ENCODE assay signal across 12 cellular contexts in the genomic region with DNA sequence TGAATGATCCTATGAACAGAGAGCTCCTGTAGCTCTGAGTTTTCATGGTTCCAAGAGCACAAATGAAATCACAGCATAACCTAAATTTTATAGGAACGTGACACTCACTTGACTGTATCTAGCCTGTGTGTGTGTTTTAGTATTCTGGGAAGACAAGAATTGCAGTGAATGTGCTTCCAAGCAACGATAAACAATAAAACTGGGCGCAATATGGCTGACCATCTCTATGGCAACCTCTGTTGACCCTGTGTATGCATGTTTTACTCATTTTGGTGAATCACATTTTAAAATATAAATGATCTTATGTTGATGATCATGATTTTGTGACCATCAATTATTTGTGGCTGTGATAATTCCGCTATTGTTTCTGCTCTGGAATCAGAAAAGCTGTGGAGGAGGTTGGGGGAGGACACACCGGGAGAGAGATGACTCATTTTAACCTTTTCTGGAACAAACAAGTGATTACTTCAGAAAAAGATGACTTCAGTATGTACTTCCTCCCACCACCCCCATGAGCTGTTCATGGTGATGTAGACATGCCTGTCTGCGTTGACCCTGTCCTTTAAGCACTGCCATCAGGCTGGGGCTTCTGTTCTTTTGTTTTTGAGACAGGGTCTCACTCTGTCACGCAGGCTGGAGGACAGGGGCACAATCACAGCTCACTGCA. TPM values are rescaled to one million over a fixed set of nuclear protein-coding genes. Genes with fewer than 3 reads are reported as not detected.
A peak's percentile ranks its signal among the peaks of the same experiment; 100 is the strongest.
DNase-seq lines count a peak whose midpoint lies in the region; ATAC-seq and TF ChIP-seq lines count a peak whose summit lies in the region.
"Had no signal": no experiment of that assay in that cellular context is flagged by ENCODE, and none has a peak within 500 bp of the region (broad histone marks: within the 10 kb centered on the region; RNA-seq: fewer than 3 reads in every experiment).

No MANE protein-coding gene starts in this region.

- no peaks in the 10 kb centered on the region for H3K27me3 ChIP-seq in MM.1S (replicated peaks; ENCODE audit: insufficient read depth, low read length)
- H3K27me3 ChIP-seq in ovary, result no peaks in the 10 kb centered on the region

- DNase-seq in AG10803 (ENCODE audit: low read depth) (peak; percentile 24), HCEC 1CT (peak; percentile 32), fibroblast of villous mesenchyme (ENCODE audit: low read depth) (peak; percentile 47), MM.1S (no peak), ovary (no peak), amygdala (lab: John Stamatoyannopoulos, UW) (no peak)
- DNase-seq: activated CD4-positive, CD25-positive, alpha-beta regulatory T cell; endodermal cell; NCI-H2029 treated with DMSO at 0.1 percent for 48 hours; stimulated activated naive B cell treated with anti-CD40 and anti-IgM and Interleukin-4, amounts not matched to agents 10 μg/mL and 1 μg/mL and 100 μg/mL, for 72 hours had no signal

- no peak overlapping the region for H2AFZ ChIP-seq in MM.1S (ENCODE audit: low read length)

- TF ChIP-seq EP300 in ovary (IDR thresholded peaks at IDR 0.05), result no peak

- H3K4me2 ChIP-seq in MM.1S (ENCODE audit: low read depth, low read length), result no peak overlapping the region

- TF ChIP-seq CTCF in AG10803 (conservative IDR thresholded peaks at IDR 0.05; ENCODE audit: low read length) (no peak), fibroblast of villous mesenchyme (IDR thresholded peaks at IDR 0.05; ENCODE audit: insufficient read depth, low read depth, low read length) (no peak), MM.1S (IDR thresholded peaks at IDR 0.05; ENCODE audit: low read length) (no peak), ovary (IDR thresholded peaks at IDR 0.05) (no peak)

- no peaks in the 10 kb centered on the region for H3K79me2 ChIP-seq in MM.1S (ENCODE audit: low read length)

- H4K20me1 ChIP-seq in MM.1S (ENCODE audit: insufficient read depth, low read length), result no peaks in the 10 kb centered on the region

- H3K9me2 ChIP-seq in MM.1S (replicated peaks; ENCODE audit: insufficient read depth, low read length), result no peaks in the 10 kb centered on the region

- no peaks in the 10 kb centered on the region for H3K36me3 ChIP-seq in MM.1S (replicated peaks; ENCODE audit: insufficient read depth, low read length)
- H3K36me3 ChIP-seq in ovary, result no peaks in the 10 kb centered on the region

- H3K9ac ChIP-seq in MM.1S (ENCODE audit: low read length), result no peak overlapping the region

- ATAC-seq in SK-N-SH treated with all-trans-retinoic acid at 6 μM for 48 hours, result peak; percentile 39; the same call in 2 of the 3 replicates
- no peak for ATAC-seq in GM18517 (IDR thresholded peaks at IDR 0.05; ENCODE audit: unreplicated experiment)

- H3K27ac ChIP-seq in MM.1S (ENCODE audit: low read length) (no peak overlapping the region), ovary (no peak overlapping the region)

- no peak overlapping the region for H3K4me3 ChIP-seq in AG10803 (ENCODE audit: low read length)
- no peak overlapping the region for H3K4me3 ChIP-seq in fibroblast of villous mesenchyme (ENCODE audit: low read depth, low read length)
- H3K4me3 ChIP-seq in MM.1S (ENCODE audit: low read length), result no peak overlapping the region
- no peak overlapping the region for H3K4me3 ChIP-seq in ovary

- intact Hi-C loops in ovary (cut with DNase I), result no loop called here

- H3K9me3 ChIP-seq in MM.1S (replicated peaks; ENCODE audit: insufficient read depth, low read length) (no peaks in the 10 kb centered on the region), ovary (no peaks in the 10 kb centered on the region)

- TF ChIP-seq POLR2A in ovary (IDR thresholded peaks at IDR 0.05), result no peak

- no peaks in the 10 kb centered on the region for H3F3A ChIP-seq in MM.1S (ENCODE audit: insufficient read depth, low read length)

- H3K4me1 ChIP-seq in MM.1S (ENCODE audit: low read length) (no peaks in the 10 kb centered on the region), ovary (ENCODE audit: insufficient read depth) (no peaks in the 10 kb centered on the region)

- WGBS in ovary, 3 donors, result 47 to 57% (median 52%) methylated on average over 7 of the region's 7 CpGs

TF ChIP-seq in SK-N-SH treated with all-trans-retinoic acid at 6 μM for 48 hours, 23 proteins besides CTCF, POLR2A, EP300 and RAD21:
- no peak for TF ChIP-seq OSR1 (CRISPR knock-in tag; IDR thresholded peaks at IDR 0.05)
- TF ChIP-seq PATZ1 (CRISPR knock-in tag; IDR thresholded peaks at IDR 0.05; ENCODE audit: borderline replicate concordance), result no peak
- no peak for TF ChIP-seq CSDC2 (CRISPR knock-in tag; IDR thresholded peaks at IDR 0.05)
- no peak for TF ChIP-seq CREB5 (CRISPR knock-in tag; IDR thresholded peaks at IDR 0.05; ENCODE audit: low read depth)
- no peak for TF ChIP-seq ZNF8 (CRISPR knock-in tag; IDR thresholded peaks at IDR 0.05)
- TF ChIP-seq TOX (CRISPR knock-in tag; IDR thresholded peaks at IDR 0.05; ENCODE audit: borderline replicate concordance), result no peak
- no peak for TF ChIP-seq ZC3H10 (CRISPR knock-in tag; IDR thresholded peaks at IDR 0.05)
- no peak for TF ChIP-seq RARB (CRISPR knock-in tag; IDR thresholded peaks at IDR 0.05)
- TF ChIP-seq ZNF565 (CRISPR knock-in tag; conservative IDR thresholded peaks at IDR 0.05; ENCODE audit: low read depth), result no peak
- TF ChIP-seq POU6F1 (CRISPR knock-in tag; IDR thresholded peaks at IDR 0.05; ENCODE audit: borderline replicate concordance, low read depth), result no peak
- no peak for TF ChIP-seq BACH2 (CRISPR knock-in tag; IDR thresholded peaks at IDR 0.05; ENCODE audit: borderline replicate concordance)
- TF ChIP-seq PPARA (CRISPR knock-in tag; IDR thresholded peaks at IDR 0.05; ENCODE audit: borderline replicate concordance), result no peak
- no peak for TF ChIP-seq ZFP3 (CRISPR knock-in tag; IDR thresholded peaks at IDR 0.05)

RNA-seq across cellular contexts. Expression of gene USP11, which starts 31.8 kb away (rescaled TPM):
- total RNA-seq in fibroblast of villous mesenchyme (47.0 and 48.4 TPM in 2 replicates), ovary (100 to 1,000 TPM in 5 of 7 donors, 10 to 100 TPM in 2; 55.6 to 166 (median 135) TPM)
- polyA plus RNA-seq in ovary, result 10 to 100 TPM; 65.6 to 87.8 TPM

RNA-seq across cellular contexts. Expression of gene CDK16, which starts 46.2 kb away (rescaled TPM):
- total RNA-seq in fibroblast of villous mesenchyme (81.6 and 95.0 TPM in 2 replicates), ovary (10 to 100 TPM; 40.9 to 99.0 (median 72.1) TPM)
- 10 to 100 TPM; 41.2 to 46.0 TPM for polyA plus RNA-seq in ovary

Comparison
In these comparisons a context has a peak if more than half of its experiments do, and no peak if none do; other contexts are left out.
1. DNase-seq: peak in AG10803 (single experiment), HCEC 1CT (single experiment) and fibroblast of villous mesenchyme (single experiment); none in MM.1S (single experiment), ovary (0 of 5) and amygdala (0 of 56).